8 cellular contexts compared by ENCODE assay signal in the genomic region with DNA sequence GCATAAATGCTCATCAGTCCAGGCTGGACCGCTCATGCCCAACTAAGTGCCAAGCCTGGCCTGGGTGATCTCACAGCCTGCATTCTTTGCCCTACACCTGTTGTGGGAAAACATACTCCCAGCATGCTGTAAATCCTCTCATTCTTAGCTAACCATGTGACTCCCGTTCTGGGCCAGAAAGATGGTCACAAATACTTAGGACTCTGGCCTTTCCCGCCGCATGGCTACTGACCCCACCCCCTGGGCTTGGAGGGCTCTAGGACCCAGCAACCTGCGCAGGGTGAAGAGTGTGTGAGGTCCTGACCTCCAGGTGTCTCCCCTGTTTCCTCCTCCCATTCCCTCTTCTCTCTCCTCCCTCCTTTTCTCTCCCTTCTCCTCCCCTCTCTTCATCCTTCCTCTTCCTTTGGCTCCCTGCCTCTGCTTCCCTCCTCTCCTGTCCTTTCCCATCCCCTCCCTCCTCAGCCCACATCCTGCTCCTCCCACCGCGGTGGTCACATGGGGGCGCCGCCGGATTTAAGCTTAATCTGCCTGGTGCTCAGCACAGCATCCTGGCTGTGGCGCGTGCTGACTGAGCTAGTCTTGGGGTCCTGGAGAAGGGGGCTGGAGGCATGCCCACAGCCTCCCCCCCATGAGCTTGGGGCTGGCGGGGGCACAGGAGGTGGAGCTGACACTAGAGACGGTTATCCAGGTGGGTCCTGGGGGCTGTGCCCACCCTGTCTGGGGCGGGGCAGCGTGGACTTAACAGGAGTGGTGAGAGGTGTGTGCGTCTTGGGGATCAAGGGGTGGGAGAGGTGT. TPM values are rescaled to one million over a fixed set of nuclear protein-coding genes. Genes with fewer than 3 reads are reported as not detected.
DNase-seq lines count a peak whose midpoint lies in the region; TF ChIP-seq lines count a peak whose summit lies in the region.

A gene with protein sequence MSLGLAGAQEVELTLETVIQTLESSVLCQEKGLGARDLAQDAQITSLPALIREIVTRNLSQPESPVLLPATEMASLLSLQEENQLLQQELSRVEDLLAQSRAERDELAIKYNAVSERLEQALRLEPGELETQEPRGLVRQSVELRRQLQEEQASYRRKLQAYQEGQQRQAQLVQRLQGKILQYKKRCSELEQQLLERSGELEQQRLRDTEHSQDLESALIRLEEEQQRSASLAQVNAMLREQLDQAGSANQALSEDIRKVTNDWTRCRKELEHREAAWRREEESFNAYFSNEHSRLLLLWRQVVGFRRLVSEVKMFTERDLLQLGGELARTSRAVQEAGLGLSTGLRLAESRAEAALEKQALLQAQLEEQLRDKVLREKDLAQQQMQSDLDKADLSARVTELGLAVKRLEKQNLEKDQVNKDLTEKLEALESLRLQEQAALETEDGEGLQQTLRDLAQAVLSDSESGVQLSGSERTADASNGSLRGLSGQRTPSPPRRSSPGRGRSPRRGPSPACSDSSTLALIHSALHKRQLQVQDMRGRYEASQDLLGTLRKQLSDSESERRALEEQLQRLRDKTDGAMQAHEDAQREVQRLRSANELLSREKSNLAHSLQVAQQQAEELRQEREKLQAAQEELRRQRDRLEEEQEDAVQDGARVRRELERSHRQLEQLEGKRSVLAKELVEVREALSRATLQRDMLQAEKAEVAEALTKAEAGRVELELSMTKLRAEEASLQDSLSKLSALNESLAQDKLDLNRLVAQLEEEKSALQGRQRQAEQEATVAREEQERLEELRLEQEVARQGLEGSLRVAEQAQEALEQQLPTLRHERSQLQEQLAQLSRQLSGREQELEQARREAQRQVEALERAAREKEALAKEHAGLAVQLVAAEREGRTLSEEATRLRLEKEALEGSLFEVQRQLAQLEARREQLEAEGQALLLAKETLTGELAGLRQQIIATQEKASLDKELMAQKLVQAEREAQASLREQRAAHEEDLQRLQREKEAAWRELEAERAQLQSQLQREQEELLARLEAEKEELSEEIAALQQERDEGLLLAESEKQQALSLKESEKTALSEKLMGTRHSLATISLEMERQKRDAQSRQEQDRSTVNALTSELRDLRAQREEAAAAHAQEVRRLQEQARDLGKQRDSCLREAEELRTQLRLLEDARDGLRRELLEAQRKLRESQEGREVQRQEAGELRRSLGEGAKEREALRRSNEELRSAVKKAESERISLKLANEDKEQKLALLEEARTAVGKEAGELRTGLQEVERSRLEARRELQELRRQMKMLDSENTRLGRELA (N-terminal part only) (plus strand): TSS at position 541 of the 795 bp plus-strand sequence. CDS start 88 bp downstream, at position 629.

- H3K4me3 Mint-ChIP-seq in neural crest cell: peak within 1 kb of the TSS; percentile 78

- no peaks in the 10 kb centered on the region for H3K36me3 Mint-ChIP-seq in neural crest cell (ENCODE audit: low read depth)

- peaks cover 47% of the 10 kb centered on the region for H3K4me1 Mint-ChIP-seq in neural crest cell

- no peaks in the 10 kb centered on the region for H3K27me3 Mint-ChIP-seq in neural crest cell (ENCODE audit: low read depth)

- peak within 1 kb of the TSS; percentile 7 for H3K4me3 ChIP-seq in fibroblast of pulmonary artery (replicated peaks; ENCODE audit: low read depth, low read length)

- peak within 1 kb of the TSS; percentile 84 for H3K27ac Mint-ChIP-seq in neural crest cell (ENCODE audit: unreplicated experiment)

- POLR2A ChIA-PET in activated CD8-positive, alpha-beta memory T cell treated with anti-CD3 and anti-CD28 coated beads for 36 hours (lab: Charles Lee): interaction anchor here (0.7 to 1.0 kb wide), 2 partner anchors 17 to 459 kb away, joined by 3 read pairs; no protein-coding TSS in a partner anchor

- CTCF ChIA-PET in activated CD8-positive, alpha-beta memory T cell treated with anti-CD3 and anti-CD28 coated beads for 36 hours (lab: Charles Lee): interaction anchor here (0.7 kb wide), 1 partner anchor 39 kb away, joined by 3 read pairs; no protein-coding TSS in a partner anchor

- no peaks in the 10 kb centered on the region for H3K9me3 Mint-ChIP-seq in neural crest cell

- TF ChIP-seq CTCF in fibroblast of pulmonary artery (IDR thresholded peaks at IDR 0.05; ENCODE audit: low read length, missing control alignments) (no peak), neural crest cell (conservative IDR thresholded peaks at IDR 0.05) (no peak)

- peak; percentile 98 for DNase-seq in DMS79 (lab: John Stamatoyannopoulos, UW)
- peak; percentile 61 for DNase-seq in NCI-H1092 treated with DMSO at 0.1 percent for 48 hours (lab: John Stamatoyannopoulos, UW)
- DNase-seq in fibroblast of pulmonary artery (ENCODE audit: low read depth): peak; percentile 55
- peak; percentile 63 for DNase-seq in neural crest cell (ENCODE audit: low read depth, low spot score)
- no peak for DNase-seq in OCI-M2 (lab: John Stamatoyannopoulos, UW; ENCODE audit: unreplicated experiment)
- DNase-seq in NCI-H446 (lab: John Stamatoyannopoulos, UW): no peak
- no peak for DNase-seq in NCI-H774 (lab: John Stamatoyannopoulos, UW)

RNA-seq across cellular contexts. Expression of the gene that starts here (rescaled TPM):
- total RNA-seq in activated CD8-positive, alpha-beta memory T cell treated with anti-CD3 and anti-CD28 coated beads for 36 hours: 10 to 100 TPM; 20.4 to 21.4 TPM
- total RNA-seq in neural crest cell: 52.6 and 54.1 TPM in 2 replicates

Comparison
In these comparisons a context has a peak if more than half of its experiments do, and no peak if none do; other contexts are left out.
1. DNase-seq: peak in DMS79 (single experiment), NCI-H1092 treated with DMSO at 0.1 percent for 48 hours (single experiment), fibroblast of pulmonary artery (single experiment) and neural crest cell (single experiment); none in OCI-M2 (single experiment), NCI-H446 (0 of 2) and NCI-H774 (single experiment).